In genomic region chr6:11805259-11806053, GRCh38 we compare ENCODE assay signal across 1 cellular context.
A peak's percentile ranks its signal among the peaks of the same experiment; 100 is the strongest.
TF ChIP-seq lines count a peak whose summit lies in the region.

No MANE protein-coding gene starts in this region.

TF ChIP-seq in GM12878, 131 proteins besides CTCF, POLR2A, EP300 and RAD21 (continued from another document):
- TF ChIP-seq PBX3 (IDR thresholded peaks at IDR 0.05; ENCODE audit: insufficient replicate concordance, low read depth, low read length) (peak; percentile 52), MYC (IDR thresholded peaks at IDR 0.05; ENCODE audit: insufficient read depth, insufficient read length, insufficient replicate concordance, low read length, severe bottlenecking) (no peak)
